Comparison of ENCODE assay signal across 37 cellular contexts in the genomic region with DNA sequence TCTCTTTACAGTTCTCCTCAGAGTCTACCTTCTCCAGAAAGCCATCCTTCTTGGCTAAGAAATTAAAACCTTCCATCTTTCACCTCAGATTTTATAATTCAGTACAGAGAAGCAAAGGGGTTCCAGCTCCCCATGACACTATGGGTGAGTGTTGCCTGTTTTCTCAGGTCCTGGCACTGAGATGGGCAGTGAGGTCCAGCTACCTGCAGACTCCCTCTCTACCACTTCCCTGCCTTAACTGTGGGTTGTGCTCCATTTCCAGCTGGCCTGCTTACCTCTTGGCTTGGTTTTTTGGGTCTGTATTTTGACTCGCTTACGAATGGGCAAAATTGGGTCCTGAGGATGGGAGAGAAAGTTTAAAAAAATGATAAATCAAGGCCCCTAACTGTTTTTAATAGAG.
"Had no signal": no experiment of that assay in that cellular context is flagged by ENCODE, and none has a peak within 500 bp of the region (broad histone marks: within the 10 kb centered on the region; RNA-seq: fewer than 3 reads in every experiment).

No MANE protein-coding gene starts in this region.

- H3K9me3 ChIP-seq: adrenal gland, body of pancreas, breast epithelium, MG63, Peyer's patch, SJSA1, SK-N-SH had no signal

- ATAC-seq: activated CD4-positive, alpha-beta T cell treated with anti-CD3 and anti-CD28 coated beads for 36 hours; activated CD4-positive, CD25-positive, alpha-beta regulatory T cell treated with anti-CD3 and anti-CD28 coated beads, Interleukin-2, amount 50 U/mL, for 24 hours; activated CD8-positive, alpha-beta T cell treated with anti-CD3 and anti-CD28 coated beads, Interleukin-2, amount 10 ng/mL, durations not matched to agents 7 days and 5 days; body of pancreas; PC-3 had no signal

- H3K9me2 ChIP-seq: SK-N-SH had no signal

- H3K4me2 ChIP-seq: SK-N-SH had no signal

- H3K9ac ChIP-seq: SK-N-SH had no signal

- H3K9me3 Mint-ChIP-seq: activated CD4-positive, alpha-beta T cell treated with anti-CD3 and anti-CD28 coated beads, Interleukin-2, amount 10 ng/mL, durations not matched to agents 7 days and 5 days; activated naive CD4-positive, alpha-beta T cell treated with anti-CD3 and anti-CD28 coated beads, Interleukin-2, amount 50 U/mL, for 24 hours; activated T-helper 2 cell treated with anti-CD3 and anti-CD28 coated beads, Interferon-gamma antibody, Interleukin-2, Interleukin-4, amounts not matched to agents 10 μg/mL and 5 μg/mL and 100 μg/mL, durations not matched to agents 14 hours and 24 hours and 36 hours; IgD-negative memory B cell; T-helper 1 cell treated with Interleukin-12 subunit alpha and Interleukin-12 subunit beta and Interleukin-4 antibody, amounts not matched to agents 30 μg/mL and 1 μg/mL, for 36 hours; T-helper 2 cell treated with Interferon-gamma antibody and Interleukin-4, amounts not matched to agents 5 μg/mL and 100 μg/mL, for 36 hours had no signal

- H3K4me3 Mint-ChIP-seq: activated CD4-positive, alpha-beta T cell treated with anti-CD3 and anti-CD28 coated beads for 36 hours; activated CD4-positive, alpha-beta T cell treated with anti-CD3 and anti-CD28 coated beads, Interleukin-2, amount 10 ng/mL, durations not matched to agents 7 days and 5 days; activated CD8-positive, alpha-beta T cell treated with anti-CD3 and anti-CD28 coated beads, Interleukin-2, amount 10 ng/mL, durations not matched to agents 7 days and 5 days; activated naive CD4-positive, alpha-beta T cell treated with anti-CD3 and anti-CD28 coated beads, Interleukin-2, amount 50 U/mL, for 24 hours; IgD-negative memory B cell; T-helper 1 cell treated with Interleukin-12 subunit alpha and Interleukin-12 subunit beta and Interleukin-4 antibody, amounts not matched to agents 30 μg/mL and 1 μg/mL, for 36 hours; T-helper 2 cell treated with Interferon-gamma antibody and Interleukin-4, amounts not matched to agents 5 μg/mL and 100 μg/mL, for 36 hours had no signal

- H3K36me3 ChIP-seq: adrenal gland, breast epithelium, MG63, Peyer's patch, SJSA1 had no signal

- H3K27ac ChIP-seq: adrenal gland, body of pancreas, breast epithelium, Peyer's patch, SJSA1 had no signal

- H3K27me3 ChIP-seq: adrenal gland, body of pancreas, breast epithelium, MG63, Peyer's patch had no signal

- DNase-seq: activated CD4-positive, alpha-beta T cell treated with anti-CD3 and anti-CD28 coated beads for 36 hours; activated CD4-positive, alpha-beta T cell treated with anti-CD3 and anti-CD28 coated beads, Interleukin-2, amount 10 ng/mL, durations not matched to agents 7 days and 5 days; activated CD4-positive, alpha-beta T cell treated with anti-CD3 and anti-CD28 coated beads, Interleukin-2, amount 50 U/mL, for 48 hours; activated CD8-positive, alpha-beta T cell treated with anti-CD3 and anti-CD28 coated beads, Interleukin-2, amount 10 ng/mL, durations not matched to agents 7 days and 5 days; activated gamma-delta T cell; activated naive CD4-positive, alpha-beta T cell treated with Interleukin-2 at 50 U/mL for 16 hours; adrenal gland; body of pancreas; Kasumi-1; KBM-7; MG63; MV-4-11; NCI-H1092; NCI-H1436 treated with DMSO at 0.1 percent for 48 hours; NCI-H1694 treated with DMSO at 0.1 percent for 48 hours; NCI-H2029; NCI-H2107; NCI-H2171; NCI-H510A; NCI-H526; NCI-H748 treated with DMSO at 0.1 percent for 48 hours; NK-92 treated with Interleukin-12 subunit alpha and Interleukin-12 subunit beta, amount 100 ng/mL, for 24 hours; PC-3; Peyer's patch; RPMI8226; SHP77 treated with DMSO at 0.1 percent for 48 hours had no signal

- H3K4me1 ChIP-seq: body of pancreas, breast epithelium, Peyer's patch had no signal

- H3K4me3 ChIP-seq: adrenal gland, body of pancreas, breast epithelium, MG63, Peyer's patch, SJSA1 had no signal

- FAIRE-seq: astrocyte, TTC549 had no signal

- H3K27ac Mint-ChIP-seq: activated CD4-positive, alpha-beta T cell treated with anti-CD3 and anti-CD28 coated beads for 36 hours; activated CD4-positive, alpha-beta T cell treated with anti-CD3 and anti-CD28 coated beads, Interleukin-2, amount 10 ng/mL, durations not matched to agents 7 days and 5 days; activated CD8-positive, alpha-beta T cell treated with anti-CD3 and anti-CD28 coated beads, Interleukin-2, amount 10 ng/mL, durations not matched to agents 7 days and 5 days; activated naive CD4-positive, alpha-beta T cell treated with anti-CD3 and anti-CD28 coated beads, Interleukin-2, amount 50 U/mL, for 24 hours; activated T-helper 2 cell treated with anti-CD3 and anti-CD28 coated beads, Interferon-gamma antibody, Interleukin-2, Interleukin-4, amounts not matched to agents 10 μg/mL and 5 μg/mL and 100 μg/mL, durations not matched to agents 14 hours and 24 hours and 36 hours; T-helper 1 cell treated with Interleukin-12 subunit alpha and Interleukin-12 subunit beta and Interleukin-4 antibody, amounts not matched to agents 30 μg/mL and 1 μg/mL, for 36 hours; T-helper 2 cell treated with Interferon-gamma antibody and Interleukin-4, amounts not matched to agents 5 μg/mL and 100 μg/mL, for 36 hours had no signal

- H3K27me3 Mint-ChIP-seq: activated naive CD4-positive, alpha-beta T cell treated with anti-CD3 and anti-CD28 coated beads, Interleukin-2, amount 50 U/mL, for 24 hours; IgD-negative memory B cell had no signal
